In genomic region chr5:80957031-80957761, GRCh38 we compare ENCODE assay signal across 16 cellular contexts. TPM values are rescaled to one million over a fixed set of nuclear protein-coding genes. Genes with fewer than 3 reads are reported as not detected.
A peak's percentile ranks its signal among the peaks of the same experiment; 100 is the strongest.
DNase-seq lines count a peak whose midpoint lies in the region; ATAC-seq, FAIRE-seq and TF ChIP-seq lines count a peak whose summit lies in the region.
"Had no signal": no experiment of that assay in that cellular context is flagged by ENCODE, and none has a peak within 500 bp of the region (broad histone marks: within the 10 kb centered on the region; RNA-seq: fewer than 3 reads in every experiment).

No MANE protein-coding gene starts in this region.

- peaks cover 12 to 30% (median 24%) of the 10 kb centered on the region in 4 donors for H3K4me1 Mint-ChIP-seq in CD4-positive, CD25-positive, alpha-beta regulatory T cell
- peaks cover 51% of the 10 kb centered on the region for H3K4me1 Mint-ChIP-seq in GM23338
- peaks cover 11% of the 10 kb centered on the region for H3K4me1 Mint-ChIP-seq in astrocyte (ENCODE audit: low read depth, unreplicated experiment)

- H3K79me2 ChIP-seq in GM23338 (replicated peaks; ENCODE audit: insufficient read depth) (peaks cover 12% of the 10 kb centered on the region), astrocyte (ENCODE audit: insufficient read depth, low read length) (no peaks in the 10 kb centered on the region)

- H3K36me3 ChIP-seq in CD4-positive, CD25-positive, alpha-beta regulatory T cell (ENCODE audit: control insufficient read depth, insufficient read depth, low read length): no peaks in the 10 kb centered on the region
- H3K36me3 ChIP-seq in GM23338 (ENCODE audit: insufficient read depth) (no peaks in the 10 kb centered on the region), astrocyte (ENCODE audit: insufficient read depth, low read length) (no peaks in the 10 kb centered on the region), kidney (ENCODE audit: control insufficient read depth in 1 of 2, insufficient read depth in 2 of 2, low read length in 2 of 2) (no peaks in the 10 kb centered on the region)

- H3F3A ChIP-seq in GM23338 (replicated peaks; ENCODE audit: low read depth): peaks cover 7% of the 10 kb centered on the region; the same call in 1 of the 2 replicates

- H3K4me2 ChIP-seq in GM23338 (peak overlapping the region; percentile 67), astrocyte (ENCODE audit: low read length) (peak overlapping the region; percentile 3)

- no peak for ATAC-seq in CD4-positive, CD25-positive, alpha-beta regulatory T cell (ENCODE audit: low read depth in 2 of 2)
- peak; percentile 35 for ATAC-seq in GM23338
- ATAC-seq: left lobe of liver had no signal

- peaks cover 0 to 1% (median 0%) of the 10 kb centered on the region in 7 donors for H3K9me3 Mint-ChIP-seq in CD4-positive, CD25-positive, alpha-beta regulatory T cell
- peaks cover 5% of the 10 kb centered on the region; the same call in 1 of the 3 replicates for H3K9me3 Mint-ChIP-seq in GM23338
- peaks cover 4% of the 10 kb centered on the region for H3K9me3 Mint-ChIP-seq in astrocyte (ENCODE audit: unreplicated experiment)
- H3K9me3 Mint-ChIP-seq: activated T-helper 2 cell treated with anti-CD3 and anti-CD28 coated beads, Interferon-gamma antibody, Interleukin-2, Interleukin-4, amounts not matched to agents 10 μg/mL and 5 μg/mL and 100 μg/mL, durations not matched to agents 14 hours and 24 hours and 36 hours had no signal

- no peak overlapping the region for H3K27ac ChIP-seq in CD4-positive, CD25-positive, alpha-beta regulatory T cell (ENCODE audit: insufficient read depth, low read length, poor library complexity, severe bottlenecking)
- H3K27ac ChIP-seq in GM23338 (ENCODE audit: low read depth): peak overlapping the region; percentile 93
- no peak overlapping the region for H3K27ac ChIP-seq in astrocyte (ENCODE audit: low read depth, low read length)
- no peak overlapping the region for H3K27ac ChIP-seq in kidney (ENCODE audit: low read depth in 2 of 2, low read length in 2 of 2)

- intact Hi-C loops in kidney (cut with DNase I): no loop called here

- no peak overlapping the region for H3K4me3 ChIP-seq in CD4-positive, CD25-positive, alpha-beta regulatory T cell (ENCODE audit: low read depth, low read length)
- H3K4me3 ChIP-seq in GM23338 (peak overlapping the region; percentile 32; the same call in 1 of the 2 replicates), astrocyte (ENCODE audit: insufficient read depth, low read depth, low read length) (no peak overlapping the region), kidney (ENCODE audit: low read length in 2 of 2) (no peak overlapping the region)

- H2AFZ ChIP-seq in GM23338 (no peak overlapping the region), astrocyte (ENCODE audit: low read depth, low read length) (no peak overlapping the region)

- peaks cover 41% of the 10 kb centered on the region for H3K27me3 Mint-ChIP-seq in CD4-positive, CD25-positive, alpha-beta regulatory T cell
- peaks cover 21% of the 10 kb centered on the region for H3K27me3 Mint-ChIP-seq in GM23338 (ENCODE audit: insufficient read depth, low read depth, poor library complexity)
- H3K27me3 Mint-ChIP-seq in astrocyte (ENCODE audit: low read depth, unreplicated experiment): peaks cover 15% of the 10 kb centered on the region

- H3K27ac Mint-ChIP-seq in CD4-positive, CD25-positive, alpha-beta regulatory T cell: no peak overlapping the region
- H3K27ac Mint-ChIP-seq in GM23338 (peak overlapping the region; percentile 84), astrocyte (ENCODE audit: unreplicated experiment) (peak overlapping the region; percentile 49)
- H3K27ac Mint-ChIP-seq: activated T-helper 2 cell treated with anti-CD3 and anti-CD28 coated beads, Interferon-gamma antibody, Interleukin-2, Interleukin-4, amounts not matched to agents 10 μg/mL and 5 μg/mL and 100 μg/mL, durations not matched to agents 14 hours and 24 hours and 36 hours had no signal

- peaks cover 28% of the 10 kb centered on the region for H3K27me3 ChIP-seq in CD4-positive, CD25-positive, alpha-beta regulatory T cell (ENCODE audit: control insufficient read depth, insufficient read depth, low read length)
- peaks cover 21% of the 10 kb centered on the region for H3K27me3 ChIP-seq in GM23338 (ENCODE audit: insufficient read depth)
- H3K27me3 ChIP-seq in astrocyte (ENCODE audit: insufficient read depth, low read length): peaks cover 9% of the 10 kb centered on the region

- H4K20me1 ChIP-seq in GM23338 (replicated peaks; ENCODE audit: insufficient read depth) (no peaks in the 10 kb centered on the region), astrocyte (ENCODE audit: insufficient read depth, low read length) (no peaks in the 10 kb centered on the region)

- DNase-seq in CD4-positive, CD25-positive, alpha-beta regulatory T cell: no peak
- DNase-seq in GM23338 (ENCODE audit: low spot score): peak; percentile 86
- peak; percentile 95 for DNase-seq in NCI-H345 (lab: John Stamatoyannopoulos, UW)
- peak; percentile 60 for DNase-seq in astrocyte (ENCODE audit: low read depth)
- no peak for DNase-seq in stimulated activated naive CD4-positive, alpha-beta T cell (lab: John Stamatoyannopoulos, UW)
- DNase-seq in UCSD-AML1 (lab: John Stamatoyannopoulos, UW; ENCODE audit: unreplicated experiment): no peak
- DNase-seq in frontal cortex (ENCODE audit: low spot score in 2 of 2): no peak
- no peak for DNase-seq in kidney
- DNase-seq: activated CD4-positive, CD25-positive, alpha-beta regulatory T cell treated with anti-CD3 and anti-CD28 coated beads, Interleukin-2, amount 50 U/mL, for 72 hours; foreskin fibroblast; NCI-H226; nucleus accumbens; stimulated activated CD4-positive, alpha-beta T cell treated with anti-CD3 and anti-CD28 coated beads, Interleukin-12 subunit alpha, Interleukin-12 subunit beta, amount 100 ng/mL, for 4 hours had no signal

- TF ChIP-seq CTCF in GM23338 (conservative IDR thresholded peaks at IDR 0.05; ENCODE audit: low read depth in 2 of 2) (no peak), astrocyte (IDR thresholded peaks at IDR 0.05; ENCODE audit: insufficient read depth, low read depth, low read length) (no peak), kidney (IDR thresholded peaks at IDR 0.05; ENCODE audit: borderline replicate concordance, extremely low read depth, insufficient read depth) (no peak)

- FAIRE-seq in astrocyte (lab: Jason Lieb, UNC) (no peak), frontal cortex (lab: Jason Lieb, UNC) (no peak), kidney (lab: Jason Lieb, UNC) (no peak)

- H3K9ac ChIP-seq in astrocyte (ENCODE audit: low read length): no peak overlapping the region
- no peak overlapping the region for H3K9ac ChIP-seq in kidney (ENCODE audit: low read length in 2 of 2)

- H3K4me3 Mint-ChIP-seq in CD4-positive, CD25-positive, alpha-beta regulatory T cell: peak overlapping the region in 3 of 4 donors; percentile 23 to 61 (median 55)
- H3K4me3 Mint-ChIP-seq in GM23338: peak overlapping the region; percentile 13; the same call in 2 of the 3 replicates
- no peak overlapping the region for H3K4me3 Mint-ChIP-seq in astrocyte (ENCODE audit: unreplicated experiment)

- H3K9me2 ChIP-seq in GM23338 (ENCODE audit: insufficient read depth): peaks cover 9% of the 10 kb centered on the region; the same call in 1 of the 2 replicates

- no peaks in the 10 kb centered on the region for H3K9me3 ChIP-seq in CD4-positive, CD25-positive, alpha-beta regulatory T cell (ENCODE audit: control insufficient read depth in 2 of 2, low read length in 2 of 2)
- no peaks in the 10 kb centered on the region for H3K9me3 ChIP-seq in astrocyte (ENCODE audit: insufficient read depth, low read depth, low read length)
- no peaks in the 10 kb centered on the region for H3K9me3 ChIP-seq in kidney (ENCODE audit: control insufficient read depth in 1 of 2, low read length in 2 of 2)

- H3K36me3 Mint-ChIP-seq in CD4-positive, CD25-positive, alpha-beta regulatory T cell: no peaks in the 10 kb centered on the region
- H3K36me3 Mint-ChIP-seq in GM23338 (ENCODE audit: low read depth): peaks cover 5% of the 10 kb centered on the region; the same call in 1 of the 3 replicates
- no peaks in the 10 kb centered on the region for H3K36me3 Mint-ChIP-seq in astrocyte (ENCODE audit: low read depth, unreplicated experiment)

- H3K4me1 ChIP-seq in CD4-positive, CD25-positive, alpha-beta regulatory T cell (ENCODE audit: control insufficient read depth, insufficient read depth, low read length, poor library complexity, severe bottlenecking): peaks cover 16% of the 10 kb centered on the region
- H3K4me1 ChIP-seq in GM23338 (ENCODE audit: insufficient read depth) (peaks cover 44% of the 10 kb centered on the region), astrocyte (ENCODE audit: insufficient read depth, low read length) (peaks cover 7% of the 10 kb centered on the region), kidney (ENCODE audit: control insufficient read depth in 1 of 2, insufficient read depth in 1 of 2, low read depth in 1 of 2, low read length in 2 of 2) (peaks cover 0 to 3% of the 10 kb centered on the region in 2 donors)

TF ChIP-seq in GM23338, 12 proteins besides CTCF, POLR2A, EP300 and RAD21 (continues in another document):
- TF ChIP-seq STAT1 (IDR thresholded peaks at IDR 0.05; ENCODE audit: unreplicated experiment) (no peak), CREB1 (CRISPR knock-in tag; IDR thresholded peaks at IDR 0.05; ENCODE audit: low read depth) (no peak), JUNB (IDR thresholded peaks at IDR 0.05; ENCODE audit: unreplicated experiment) (no peak), ZNF331 (CRISPR knock-in tag; IDR thresholded peaks at IDR 0.05; ENCODE audit: low read depth) (no peak)

RNA-seq across cellular contexts. Expression of gene RASGRF2, which starts 3.0 kb away (rescaled TPM):
- total RNA-seq in CD4-positive, CD25-positive, alpha-beta regulatory T cell: 10.3 TPM
- 1 to 10 TPM; 3.9 to 9.8 (median 6.7) TPM for polyA plus RNA-seq in CD4-positive, CD25-positive, alpha-beta regulatory T cell
- total RNA-seq in GM23338 (2014; rRNA removed; shearing (Covaris generic)): 15.0 and 19.2 TPM in 2 replicates
- 4.3 and 5.0 TPM in 2 replicates for polyA plus RNA-seq in GM23338 (2016; fragmentation: Nextera tagmentation; extraction: Ambion mirVana)
- 8.0 and 8.5 TPM in 2 replicates for total RNA-seq in astrocyte
- total RNA-seq in frontal cortex: 12.2 TPM
- total RNA-seq in kidney: 14.7 TPM
- polyA plus RNA-seq in kidney (ENCODE audit: insufficient read depth, low read depth, low replicate concordance): 4.9 TPM
- total RNA-seq: SK-MEL-5 had no signal

Comparison
In these comparisons a context has a peak if more than half of its experiments do, and no peak if none do; other contexts are left out.
1. DNase-seq: peak in GM23338 (single experiment), NCI-H345 (single experiment) and astrocyte (single experiment); none in CD4-positive, CD25-positive, alpha-beta regulatory T cell (0 of 3), stimulated activated naive CD4-positive, alpha-beta T cell (0 of 6), UCSD-AML1 (single experiment), frontal cortex (0 of 2) and kidney (single experiment).
2. H3K27ac Mint-ChIP-seq: peak in GM23338 (single experiment) and astrocyte (single experiment); none in CD4-positive, CD25-positive, alpha-beta regulatory T cell (0 of 3).